23 cellular contexts compared by ENCODE assay signal in the genomic region with DNA sequence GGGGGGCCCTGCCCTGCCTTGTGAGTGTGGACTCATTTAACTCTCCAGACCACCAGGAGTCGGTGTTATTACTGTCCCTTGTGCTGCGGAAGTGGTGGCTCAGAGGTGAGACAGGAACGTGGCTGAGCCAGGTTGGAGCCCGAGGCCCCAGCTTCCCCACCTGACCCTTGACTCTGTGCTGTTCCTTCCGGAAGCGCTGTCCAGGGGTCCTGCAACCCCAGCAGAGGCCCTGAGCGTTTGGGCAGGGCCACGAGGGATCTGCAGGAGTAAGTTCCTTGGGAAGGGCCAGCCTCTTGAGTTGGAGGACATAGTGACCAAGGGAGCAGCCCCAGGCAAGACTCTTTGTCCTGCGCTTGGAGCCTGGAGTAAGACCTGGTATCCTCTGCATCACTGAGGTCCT.
"Had no signal": no experiment of that assay in that cellular context is flagged by ENCODE, and none has a peak within 500 bp of the region (broad histone marks: within the 10 kb centered on the region; RNA-seq: fewer than 3 reads in every experiment).

No MANE protein-coding gene starts in this region.

- H3K9me3 ChIP-seq: heart left ventricle, left ventricle myocardium inferior, lower lobe of right lung, sigmoid colon, stomach, thoracic aorta, transverse colon had no signal

- ATAC-seq: esophagus mucosa, heart left ventricle, lower lobe of right lung, natural killer cell had no signal

- H3K9me3 Mint-ChIP-seq: memory B cell, mesothelial cell of epicardium, natural killer cell had no signal

- FAIRE-seq: endometrium, frontal cortex, keratinocyte had no signal

- DNase-seq: cortex of kidney; dorsolateral prefrontal cortex; effector CD8-positive, alpha-beta T cell; heart left ventricle; hippocampal formation; left ventricle myocardium inferior; lower lobe of right lung; natural killer cell; posterior cingulate gyrus; sigmoid colon; stimulated activated CD4-positive, alpha-beta T cell treated with anti-CD3 and anti-CD28 coated beads, Interleukin-2, amount 100 ng/mL, for 24 hours; stimulated activated naive CD4-positive, alpha-beta T cell; stomach; substantia nigra; transverse colon had no signal

- H3K4me3 Mint-ChIP-seq: memory B cell, mesothelial cell of epicardium, natural killer cell had no signal

- H3K27ac ChIP-seq: heart left ventricle, left ventricle myocardium inferior, lower lobe of right lung, sigmoid colon, stomach, thoracic aorta, transverse colon had no signal

- H3K27me3 ChIP-seq: dorsolateral prefrontal cortex, heart left ventricle, sigmoid colon, stomach, transverse colon had no signal

- H3K27me3 Mint-ChIP-seq: memory B cell had no signal

- H3K4me1 Mint-ChIP-seq: memory B cell, natural killer cell had no signal

- H3K27ac Mint-ChIP-seq: memory B cell, mesothelial cell of epicardium, natural killer cell had no signal

- H3K36me3 Mint-ChIP-seq: natural killer cell had no signal

- H3K4me3 ChIP-seq: dorsolateral prefrontal cortex, heart left ventricle, left ventricle myocardium inferior, lower lobe of right lung, sigmoid colon, skin epidermis, stomach, thoracic aorta, transverse colon had no signal
